Comparison of ENCODE assay signal across 9 cellular contexts in genomic region chr19:54160948-54161347, GRCh38. TPM values are rescaled to one million over a fixed set of nuclear protein-coding genes. Genes with fewer than 3 reads are reported as not detected.
A peak's percentile ranks its signal among the peaks of the same experiment; 100 is the strongest.
DNase-seq lines count a peak whose midpoint lies in the region; ATAC-seq and TF ChIP-seq lines count a peak whose summit lies in the region.
"Had no signal": no experiment of that assay in that cellular context is flagged by ENCODE, and none has a peak within 500 bp of the region (broad histone marks: within the 10 kb centered on the region; RNA-seq: fewer than 3 reads in every experiment).

No MANE protein-coding gene starts in this region.

- peaks cover 13% of the 10 kb centered on the region for H3K36me3 Mint-ChIP-seq in activated naive CD4-positive, alpha-beta T cell treated with anti-CD3 and anti-CD28 coated beads for 36 hours (ENCODE audit: low read depth)
- H3K36me3 Mint-ChIP-seq in T-helper 17 cell (ENCODE audit: low read depth) = peaks cover 7% of the 10 kb centered on the region

- peaks cover 9% of the 10 kb centered on the region for H3K27me3 Mint-ChIP-seq in activated naive CD4-positive, alpha-beta T cell treated with anti-CD3 and anti-CD28 coated beads for 36 hours (ENCODE audit: low read depth)
- H3K27me3 Mint-ChIP-seq in T-helper 17 cell = no peaks in the 10 kb centered on the region

- no peak overlapping the region for H3K27ac Mint-ChIP-seq in activated naive CD4-positive, alpha-beta T cell treated with anti-CD3 and anti-CD28 coated beads for 36 hours
- H3K27ac Mint-ChIP-seq in T-helper 17 cell = peak overlapping the region; percentile 98

- TF ChIP-seq CTCF in testis (IDR thresholded peaks at IDR 0.05) = no peak

- H3K27ac ChIP-seq in testis = peak overlapping the region; percentile 82 to 83

- no peak for TF ChIP-seq POLR2A in testis (IDR thresholded peaks at IDR 0.05)

- H3K4me3 Mint-ChIP-seq in activated naive CD4-positive, alpha-beta T cell treated with anti-CD3 and anti-CD28 coated beads for 36 hours = peak overlapping the region; percentile 100
- peak overlapping the region; percentile 99 for H3K4me3 Mint-ChIP-seq in T-helper 17 cell

- CTCF ChIA-PET in activated naive CD4-positive, alpha-beta T cell treated with anti-CD3 and anti-CD28 coated beads for 36 hours (lab: Charles Lee) = interaction anchor here (0.6 kb wide), 1 partner anchor 24 kb away, joined by 3 read pairs; no protein-coding TSS in a partner anchor

- no peaks in the 10 kb centered on the region for H3K27me3 ChIP-seq in testis

- peak overlapping the region in 1 of 2 donors; percentile 76 for H3K4me3 ChIP-seq in testis

- H3K4me1 Mint-ChIP-seq in activated naive CD4-positive, alpha-beta T cell treated with anti-CD3 and anti-CD28 coated beads for 36 hours (ENCODE audit: low read depth) = peaks cover 53% of the 10 kb centered on the region
- H3K4me1 Mint-ChIP-seq in T-helper 17 cell = peaks cover 42% of the 10 kb centered on the region

- peaks cover 20% of the 10 kb centered on the region for H3K4me1 ChIP-seq in testis

- H3K36me3 ChIP-seq in testis (ENCODE audit: low read depth, missing control alignments) = no peaks in the 10 kb centered on the region

- DNase-seq in activated naive CD4-positive, alpha-beta T cell treated with anti-CD3 and anti-CD28 coated beads for 36 hours = no peak
- DNase-seq in activated naive CD4-positive, alpha-beta T cell treated with anti-CD3 and anti-CD28 coated beads, Interleukin-2, amount 50 U/mL, for 16 hours = no peak
- DNase-seq in T-helper 17 cell = no peak
- DNase-seq in glomerular visceral epithelial cell (ENCODE audit: extremely low spot score) = peak; percentile 41
- DNase-seq in testis = no peak
- no peak for DNase-seq in AG20443 (ENCODE audit: low spot score)
- DNase-seq in NCI-H2081 treated with DMSO at 0.1 percent for 48 hours (lab: John Stamatoyannopoulos, UW) = no peak
- DNase-seq in dermis blood vessel endothelial cell = no peak
- DNase-seq: aorta had no signal

- no peak for ATAC-seq in T-helper 17 cell

- no peaks in the 10 kb centered on the region for H3K9me3 ChIP-seq in T-helper 17 cell (ENCODE audit: control insufficient read depth, low read length, poor library complexity, severe bottlenecking)
- no peaks in the 10 kb centered on the region for H3K9me3 ChIP-seq in testis

- intact Hi-C loops in activated naive CD4-positive, alpha-beta T cell treated with anti-CD3 and anti-CD28 coated beads for 36 hours (cut with micrococcal nuclease) = loop anchor here (10.0 kb wide), 1 partner anchor 284 kb away; the partner anchor contains the start of gene LENG8
- intact Hi-C loops in testis (cut with DNase I; ENCODE audit: low total_unique reads) = no loop called here

- no peaks in the 10 kb centered on the region for H3K9me3 Mint-ChIP-seq in activated naive CD4-positive, alpha-beta T cell treated with anti-CD3 and anti-CD28 coated beads for 36 hours

- 19 to 23% methylated on average over 13 of the region's 13 CpGs for WGBS in testis, 2 donors

RNA-seq across cellular contexts. Expression of gene LENG1, which starts 1.4 kb away (rescaled TPM):
- 1 to 10 TPM; 4.7 to 5.6 TPM for total RNA-seq in activated naive CD4-positive, alpha-beta T cell treated with anti-CD3 and anti-CD28 coated beads for 36 hours
- 1 to 10 TPM; 8.0 to 9.0 TPM for total RNA-seq in T-helper 17 cell
- total RNA-seq in testis = 10 to 100 TPM; 10.2 to 12.8 TPM
- polyA plus RNA-seq in testis (ENCODE audit: insufficient read depth, low read depth, low replicate concordance) = 20.6 TPM
- 6.8 and 7.8 TPM in 2 replicates for total RNA-seq in dermis blood vessel endothelial cell

RNA-seq across cellular contexts. Expression of gene TMC4, which starts 12.0 kb away (rescaled TPM):
- total RNA-seq in activated naive CD4-positive, alpha-beta T cell treated with anti-CD3 and anti-CD28 coated beads for 36 hours = under 1 TPM in 1 of 2 experiments, not detected in 1; 0.24 TPM
- total RNA-seq in T-helper 17 cell (1 to 10 TPM; 1.3 to 3.1 TPM), testis (under 1 TPM; 0.31 to 0.43 TPM), dermis blood vessel endothelial cell (0.14 and 0.68 TPM in 2 replicates)
- polyA plus RNA-seq in testis (ENCODE audit: insufficient read depth, low read depth, low replicate concordance) = 4.1 TPM

RNA-seq across cellular contexts. Expression of gene CNOT3, which starts 23.4 kb away (rescaled TPM):
- total RNA-seq in activated naive CD4-positive, alpha-beta T cell treated with anti-CD3 and anti-CD28 coated beads for 36 hours = 10 to 100 TPM; 50.4 to 58.3 TPM
- total RNA-seq in T-helper 17 cell = 10 to 100 TPM; 44.5 to 45.4 TPM
- total RNA-seq in testis = 10 to 100 TPM; 79.3 to 79.9 TPM
- 94.3 TPM for polyA plus RNA-seq in testis (ENCODE audit: insufficient read depth, low read depth, low replicate concordance)
- total RNA-seq in dermis blood vessel endothelial cell = 13.3 and 28.4 TPM in 2 replicates

RNA-seq across cellular contexts. Expression of gene MBOAT7, which starts 28.4 kb away (rescaled TPM):
- 10 to 100 TPM; 33.7 to 36.1 TPM for total RNA-seq in activated naive CD4-positive, alpha-beta T cell treated with anti-CD3 and anti-CD28 coated beads for 36 hours
- total RNA-seq in T-helper 17 cell (10 to 100 TPM; 18.4 to 24.5 TPM), testis (100 to 1,000 TPM; 479 to 482 TPM), dermis blood vessel endothelial cell (33.5 and 50.1 TPM in 2 replicates)
- polyA plus RNA-seq in testis (ENCODE audit: insufficient read depth, low read depth, low replicate concordance) = 218 TPM

RNA-seq across cellular contexts. Expression of gene TSEN34, which starts 30.2 kb away (rescaled TPM):
- 1 to 10 TPM; 8.0 to 8.5 TPM for total RNA-seq in activated naive CD4-positive, alpha-beta T cell treated with anti-CD3 and anti-CD28 coated beads for 36 hours
- 1 to 10 TPM; 8.1 to 8.9 TPM for total RNA-seq in T-helper 17 cell
- 100 to 1,000 TPM; 162 to 177 TPM for total RNA-seq in testis
- 73.1 TPM for polyA plus RNA-seq in testis (ENCODE audit: insufficient read depth, low read depth, low replicate concordance)
- 71.8 and 78.3 TPM in 2 replicates for total RNA-seq in dermis blood vessel endothelial cell
